ENCODE assay signal across 8 cellular contexts in genomic region chr16:88452485-88453216, GRCh38. TPM values are rescaled to one million over a fixed set of nuclear protein-coding genes. Genes with fewer than 3 reads are reported as not detected.
DNase-seq lines count a peak whose midpoint lies in the region; ATAC-seq and TF ChIP-seq lines count a peak whose summit lies in the region.

No MANE protein-coding gene starts in this region.

- peaks cover 13% of the 10 kb centered on the region for H3K4me1 Mint-ChIP-seq in neural progenitor cell

- H3K27me3 ChIP-seq in Karpas-422 (ENCODE audit: low read length) (no peaks in the 10 kb centered on the region; the same call in 1 of the 2 replicates), RWPE2 (ENCODE audit: insufficient read depth, poor library complexity, severe bottlenecking) (no peaks in the 10 kb centered on the region), foreskin keratinocyte (no peaks in the 10 kb centered on the region), neural progenitor cell (peaks cover 78% of the 10 kb centered on the region), stomach (peaks cover 0 to 46% (median 5%) of the 10 kb centered on the region in 3 donors)

- peak; percentile 7 for DNase-seq in DMS79 (lab: John Stamatoyannopoulos, UW)
- DNase-seq in Karpas-422: peak; percentile 98
- peak; percentile 94 for DNase-seq in RWPE2 (ENCODE audit: low spot score)
- peak; percentile 99 for DNase-seq in activated gamma-delta T cell treated with anti-CD3 and anti-CD28 coated beads, Interleukin-2, amount 50 U/mL, for 16 hours (ENCODE audit: low read depth)
- peak; percentile 56 to 86 for DNase-seq in foreskin keratinocyte
- peak; percentile 96 for DNase-seq in neural progenitor cell (ENCODE audit: low spot score)
- DNase-seq in stomach: peak; percentile 99

- ATAC-seq in GM21786 (IDR thresholded peaks at IDR 0.05; ENCODE audit: unreplicated experiment) (peak; percentile 47), RWPE2 (ENCODE audit: low read depth) (peak; percentile 75), foreskin keratinocyte (peak; percentile 82)

- no peaks in the 10 kb centered on the region for H3K36me3 ChIP-seq in Karpas-422 (ENCODE audit: insufficient read depth, low read length)
- H3K36me3 ChIP-seq in RWPE2 (ENCODE audit: low read depth): no peaks in the 10 kb centered on the region
- H3K36me3 ChIP-seq in neural progenitor cell: no peaks in the 10 kb centered on the region
- H3K36me3 ChIP-seq in stomach: no peaks in the 10 kb centered on the region

- no peak for TF ChIP-seq POLR2A in stomach (IDR thresholded peaks at IDR 0.05)

- peak overlapping the region; percentile 85 for H3K4me3 Mint-ChIP-seq in neural progenitor cell

- H3K27ac ChIP-seq in Karpas-422 (ENCODE audit: low read length): no peak overlapping the region
- peak overlapping the region; percentile 15 for H3K27ac ChIP-seq in RWPE2 (ENCODE audit: poor library complexity, severe bottlenecking)
- H3K27ac ChIP-seq in foreskin keratinocyte: no peak overlapping the region
- no peak overlapping the region for H3K27ac ChIP-seq in neural progenitor cell
- peak overlapping the region; percentile 60 to 86 (median 85) for H3K27ac ChIP-seq in stomach

- intact Hi-C loops in stomach (cut with DNase I; ENCODE audit: low total_unique reads): no loop called here

- H3K9me2 ChIP-seq in Karpas-422 (replicated peaks; ENCODE audit: insufficient read depth, low read length): no peaks in the 10 kb centered on the region

- no peak for TF ChIP-seq EP300 in stomach (IDR thresholded peaks at IDR 0.05)

- peak overlapping the region; percentile 62; the same call in 1 of the 2 replicates for H3K4me3 ChIP-seq in Karpas-422 (ENCODE audit: low read length)
- peak overlapping the region; percentile 40 for H3K4me3 ChIP-seq in RWPE2 (ENCODE audit: severe bottlenecking)
- peak overlapping the region; percentile 59 for H3K4me3 ChIP-seq in neural progenitor cell
- H3K4me3 ChIP-seq in stomach: peak overlapping the region; percentile 55 to 73 (median 64)

- peaks cover 42% of the 10 kb centered on the region for H3K4me1 ChIP-seq in Karpas-422 (ENCODE audit: low read length)
- peaks cover 3% of the 10 kb centered on the region for H3K4me1 ChIP-seq in RWPE2 (ENCODE audit: insufficient read depth, poor library complexity, severe bottlenecking)
- H3K4me1 ChIP-seq in foreskin keratinocyte: no peaks in the 10 kb centered on the region
- H3K4me1 ChIP-seq in neural progenitor cell: peaks cover 16% of the 10 kb centered on the region
- peaks cover 37 to 67% (median 55%) of the 10 kb centered on the region in 4 donors for H3K4me1 ChIP-seq in stomach

- H3K79me2 ChIP-seq in Karpas-422 (ENCODE audit: low read length) (no peaks in the 10 kb centered on the region), neural progenitor cell (ENCODE audit: low read depth) (no peaks in the 10 kb centered on the region)

- H3K9me3 ChIP-seq in Karpas-422 (ENCODE audit: low read length) (no peaks in the 10 kb centered on the region), RWPE2 (ENCODE audit: severe bottlenecking) (no peaks in the 10 kb centered on the region), neural progenitor cell (ENCODE audit: low read depth) (no peaks in the 10 kb centered on the region), stomach (no peaks in the 10 kb centered on the region)

- H3K4me2 ChIP-seq in Karpas-422 (ENCODE audit: low read depth, low read length, poor library complexity, severe bottlenecking) (peak overlapping the region; percentile 53), neural progenitor cell (peak overlapping the region; percentile 29)

- H3K9ac ChIP-seq in Karpas-422 (ENCODE audit: low read length) (peak overlapping the region; percentile 43; the same call in 1 of the 2 replicates), neural progenitor cell (no peak overlapping the region)

- peaks cover 3% of the 10 kb centered on the region for H3K9me3 Mint-ChIP-seq in neural progenitor cell

- H3F3A ChIP-seq in neural progenitor cell (ENCODE audit: low read depth): peaks cover 15% of the 10 kb centered on the region

- no peak overlapping the region for H3K27ac Mint-ChIP-seq in neural progenitor cell

- 4 to 5% (median 5%) methylated on average over 40 to 72 of the region's 72 CpGs; no CpG with 5 or more reads in 1 of the 5 donors for WGBS in stomach, 5 donors

- TF ChIP-seq CTCF in RWPE2 (IDR thresholded peaks at IDR 0.05; ENCODE audit: poor library complexity, severe bottlenecking): no peak
- no peak for TF ChIP-seq CTCF in foreskin keratinocyte (conservative IDR thresholded peaks at IDR 0.05)
- TF ChIP-seq CTCF in neural progenitor cell (IDR thresholded peaks at IDR 0.05): no peak
- TF ChIP-seq CTCF in stomach (IDR thresholded peaks at IDR 0.05): no peak

- H2AFZ ChIP-seq in Karpas-422 (ENCODE audit: low read length): 0 out of 2 replicates have a peak overlapping the region, but pooled peaks have one; percentile 54
- peak overlapping the region; percentile 77 for H2AFZ ChIP-seq in neural progenitor cell (replicated peaks)

- peaks cover 7% of the 10 kb centered on the region; the same call in 1 of the 2 replicates for H4K20me1 ChIP-seq in Karpas-422 (ENCODE audit: insufficient read depth, low read depth, low read length)
- peaks cover 29% of the 10 kb centered on the region for H4K20me1 ChIP-seq in neural progenitor cell (ENCODE audit: low read depth)

- H3K27me3 Mint-ChIP-seq in neural progenitor cell (ENCODE audit: insufficient read depth, low read depth): peaks cover 18% of the 10 kb centered on the region

- H3K36me3 Mint-ChIP-seq in neural progenitor cell: no peaks in the 10 kb centered on the region

RNA-seq across cellular contexts. Expression of gene ZFPM1, which starts 0.4 kb away (rescaled TPM):
- total RNA-seq in Karpas-422 (2014; rRNA removed; shearing (Covaris generic); ENCODE audit: low replicate concordance): 0.36 and 0.75 TPM in 2 replicates
- total RNA-seq in foreskin keratinocyte (4.4 and 4.8 TPM in 2 replicates), neural progenitor cell (ENCODE audit: low replicate concordance) (0.36 and 0.96 TPM in 2 replicates), stomach (10 to 100 TPM in 4 of 5 donors, 1 to 10 TPM in 1; 3.9 to 85.7 (median 20.5) TPM)
- polyA plus RNA-seq in foreskin keratinocyte (2.9 and 3.0 TPM in 2 replicates), stomach (10 to 100 TPM in 1 of 3 donors, 1 to 10 TPM in 2; 4.1 to 10.6 (median 4.2) TPM)

Comparison
In these comparisons a context has a peak if more than half of its experiments do, and no peak if none do; other contexts are left out.
1. DNase-seq: peak in every context shown above with its lines; median percentile 99 in activated gamma-delta T cell treated with anti-CD3 and anti-CD28 coated beads, Interleukin-2, amount 50 U/mL, for 16 hours; 99 in stomach; 98 in Karpas-422; 96 in neural progenitor cell; 94 in RWPE2; 71 in foreskin keratinocyte; 7 in DMS79.
2. H3K27ac ChIP-seq: peak in RWPE2 (single experiment) and stomach (5 of 5); none in Karpas-422 (single experiment), foreskin keratinocyte (single experiment) and neural progenitor cell (single experiment).
3. Peak in every context shown above with its lines, with median percentiles within 50 percentile points of each other: ATAC-seq and H3K4me3 ChIP-seq.